Comparison of ENCODE assay signal across 29 cellular contexts in the genomic region with DNA sequence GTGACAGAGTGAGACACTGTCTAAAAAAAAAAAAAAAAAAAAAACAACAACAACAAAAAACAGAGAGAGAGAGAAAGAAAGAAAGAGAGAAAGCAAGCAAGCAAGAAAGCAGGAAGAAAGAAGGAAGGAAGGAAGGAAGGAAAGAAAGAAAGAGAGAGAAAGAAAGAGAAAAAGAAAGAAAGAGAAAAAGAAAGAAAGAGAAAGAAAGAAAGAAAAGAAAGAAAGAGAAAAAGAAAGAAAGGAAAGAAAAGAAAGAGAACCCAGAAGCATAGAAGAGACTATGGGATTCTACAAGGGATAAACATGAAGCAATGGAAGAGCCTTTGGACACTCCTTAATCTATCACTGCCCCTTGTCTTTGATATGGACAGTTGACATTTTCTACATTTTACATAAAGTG.
"Had no signal": no experiment of that assay in that cellular context is flagged by ENCODE, and none has a peak within 500 bp of the region (broad histone marks: within the 10 kb centered on the region; RNA-seq: fewer than 3 reads in every experiment).

No MANE protein-coding gene starts in this region.

- H3K9me3 Mint-ChIP-seq: dendritic cell treated with granulocyte-macrophage colony-stimulating factor and Interleukin-4, amounts not matched to agents 40 ng/mL and 50 ng/mL, for 4 days; effector memory CD8-positive, alpha-beta T cell; endodermal cell had no signal

- H3K4me2 ChIP-seq: hepatocyte had no signal

- H3K79me2 ChIP-seq: hepatocyte had no signal

- DNase-seq: colonic mucosa; cortex of kidney; dermis blood vessel endothelial cell; dorsolateral prefrontal cortex; effector CD4-positive, alpha-beta T cell; effector CD8-positive, alpha-beta T cell; effector memory CD4-positive, alpha-beta T cell; effector memory CD8-positive, alpha-beta T cell; endodermal cell; erythroblast; esophagus squamous epithelium; foreskin fibroblast; foreskin keratinocyte; foreskin melanocyte; gastrocnemius medialis; glutamatergic neuron; head of caudate nucleus; heart left ventricle; heart right ventricle had no signal

- H3K27ac ChIP-seq: colonic mucosa, coronary artery, dorsolateral prefrontal cortex, epithelial cell of prostate, esophagus muscularis mucosa, esophagus squamous epithelium, foreskin keratinocyte, gastrocnemius medialis, gastroesophageal sphincter, heart left ventricle, heart right ventricle, hepatocyte had no signal

- FAIRE-seq: endometrium, endothelial cell of umbilical vein, frontal cortex had no signal

- H3K9me3 ChIP-seq: colonic mucosa, esophagus muscularis mucosa, esophagus squamous epithelium, gastrocnemius medialis, gastroesophageal sphincter had no signal

- H3K36me3 ChIP-seq: colonic mucosa, esophagus muscularis mucosa, esophagus squamous epithelium, gastrocnemius medialis, gastroesophageal sphincter, heart left ventricle, heart right ventricle had no signal

- H3K27ac Mint-ChIP-seq: dendritic cell treated with granulocyte-macrophage colony-stimulating factor and Interleukin-4, amounts not matched to agents 40 ng/mL and 50 ng/mL, for 4 days; effector memory CD8-positive, alpha-beta T cell; endodermal cell had no signal

- H3K4me1 ChIP-seq: colonic mucosa, esophagus squamous epithelium, gastrocnemius medialis, heart left ventricle, heart right ventricle had no signal

- H3K4me3 ChIP-seq: colonic mucosa, coronary artery, dorsolateral prefrontal cortex, esophagus muscularis mucosa, esophagus squamous epithelium, gastrocnemius medialis, gastroesophageal sphincter, heart left ventricle, heart right ventricle, hepatocyte had no signal

- ATAC-seq: effector memory CD8-positive, alpha-beta T cell; esophagus mucosa; foreskin keratinocyte; gastrocnemius medialis; gastroesophageal sphincter; heart left ventricle; heart right ventricle had no signal

- H3K4me3 Mint-ChIP-seq: dendritic cell treated with granulocyte-macrophage colony-stimulating factor and Interleukin-4, amounts not matched to agents 40 ng/mL and 50 ng/mL, for 4 days; effector memory CD8-positive, alpha-beta T cell; endodermal cell had no signal

- H3K4me1 Mint-ChIP-seq: endodermal cell had no signal

- H3K27me3 ChIP-seq: colonic mucosa, dorsolateral prefrontal cortex, esophagus muscularis mucosa, gastrocnemius medialis, gastroesophageal sphincter, heart left ventricle, heart right ventricle, hepatocyte had no signal

- H2AFZ ChIP-seq: hepatocyte had no signal
